In genomic region chr12:3671330-3672112, GRCh38 we compare ENCODE assay signal across 16 cellular contexts.
DNase-seq lines count a peak whose midpoint lies in the region; ATAC-seq, FAIRE-seq and TF ChIP-seq lines count a peak whose summit lies in the region.
"Had no signal": no experiment of that assay in that cellular context is flagged by ENCODE, and none has a peak within 500 bp of the region (broad histone marks: within the 10 kb centered on the region; RNA-seq: fewer than 3 reads in every experiment).

No MANE protein-coding gene starts in this region.

- H3K9me3 ChIP-seq in CD4-positive, CD25-positive, alpha-beta regulatory T cell (ENCODE audit: control insufficient read depth in 2 of 2, low read length in 2 of 2): no peaks in the 10 kb centered on the region
- H3K9me3 ChIP-seq: Caco-2, HAP-1 had no signal

- peaks cover 17% of the 10 kb centered on the region for H3K4me1 Mint-ChIP-seq in activated CD8-positive, alpha-beta memory T cell treated with anti-CD3 and anti-CD28 coated beads, Interleukin-2, amount 10 ng/mL, durations not matched to agents 7 days and 5 days
- no peaks in the 10 kb centered on the region for H3K4me1 Mint-ChIP-seq in CD4-positive, CD25-positive, alpha-beta regulatory T cell

- H3K27ac Mint-ChIP-seq in activated CD8-positive, alpha-beta memory T cell treated with anti-CD3 and anti-CD28 coated beads, Interleukin-2, amount 10 ng/mL, durations not matched to agents 7 days and 5 days: no peak overlapping the region
- peak overlapping the region in 2 of 3 donors; percentile 26 to 55 for H3K27ac Mint-ChIP-seq in CD4-positive, CD25-positive, alpha-beta regulatory T cell
- H3K27ac Mint-ChIP-seq: HFFc6 had no signal

- H3K4me3 ChIP-seq in CD4-positive, CD25-positive, alpha-beta regulatory T cell (ENCODE audit: low read depth, low read length): no peak overlapping the region
- H3K4me3 ChIP-seq in bronchial epithelial cell (ENCODE audit: low read depth, low read length): no peak overlapping the region
- H3K4me3 ChIP-seq: HAP-1 had no signal

- no peak overlapping the region for H3K4me3 Mint-ChIP-seq in activated CD8-positive, alpha-beta memory T cell treated with anti-CD3 and anti-CD28 coated beads, Interleukin-2, amount 10 ng/mL, durations not matched to agents 7 days and 5 days
- no peak overlapping the region for H3K4me3 Mint-ChIP-seq in CD4-positive, CD25-positive, alpha-beta regulatory T cell
- H3K4me3 Mint-ChIP-seq: CD14-positive monocyte; CD8-positive, alpha-beta memory T cell; HFFc6 had no signal

- no peak for TF ChIP-seq CTCF in bronchial epithelial cell (IDR thresholded peaks at IDR 0.05; ENCODE audit: insufficient read depth, low read length, severe bottlenecking)

- H3K36me3 ChIP-seq in CD4-positive, CD25-positive, alpha-beta regulatory T cell (ENCODE audit: control insufficient read depth, insufficient read depth, low read length): peaks cover 90% of the 10 kb centered on the region
- no peaks in the 10 kb centered on the region for H3K36me3 ChIP-seq in bronchial epithelial cell (ENCODE audit: control insufficient read depth, insufficient read depth, low read length)

- no peak for ATAC-seq in activated CD8-positive, alpha-beta memory T cell treated with anti-CD3 and anti-CD28 coated beads, Interleukin-2, amount 10 ng/mL, durations not matched to agents 7 days and 5 days
- no peak for ATAC-seq in CD4-positive, CD25-positive, alpha-beta regulatory T cell (ENCODE audit: low read depth in 2 of 2)

- H3K27me3 ChIP-seq in CD4-positive, CD25-positive, alpha-beta regulatory T cell (ENCODE audit: control insufficient read depth, insufficient read depth, low read length): no peaks in the 10 kb centered on the region
- H3K27me3 ChIP-seq in bronchial epithelial cell (ENCODE audit: control insufficient read depth, insufficient read depth, low read length): no peaks in the 10 kb centered on the region

- H3K27me3 Mint-ChIP-seq in activated CD8-positive, alpha-beta memory T cell treated with anti-CD3 and anti-CD28 coated beads, Interleukin-2, amount 10 ng/mL, durations not matched to agents 7 days and 5 days: no peaks in the 10 kb centered on the region
- H3K27me3 Mint-ChIP-seq in CD4-positive, CD25-positive, alpha-beta regulatory T cell: no peaks in the 10 kb centered on the region
- H3K27me3 Mint-ChIP-seq: CD8-positive, alpha-beta memory T cell had no signal

- H3K36me3 Mint-ChIP-seq in activated CD8-positive, alpha-beta memory T cell treated with anti-CD3 and anti-CD28 coated beads, Interleukin-2, amount 10 ng/mL, durations not matched to agents 7 days and 5 days: peaks cover 31% of the 10 kb centered on the region
- peaks cover 64% of the 10 kb centered on the region for H3K36me3 Mint-ChIP-seq in CD4-positive, CD25-positive, alpha-beta regulatory T cell

- CTCF ChIA-PET in activated CD8-positive, alpha-beta memory T cell treated with anti-CD3 and anti-CD28 coated beads, Interleukin-2, amount 10 ng/mL, durations not matched to agents 7 days and 5 days (lab: Charles Lee): no interaction called here

- H3K27ac ChIP-seq in CD4-positive, CD25-positive, alpha-beta regulatory T cell (ENCODE audit: insufficient read depth, low read length, poor library complexity, severe bottlenecking): no peak overlapping the region
- H3K27ac ChIP-seq: 22Rv1, HL-60 had no signal

- H3K4me1 ChIP-seq in CD4-positive, CD25-positive, alpha-beta regulatory T cell (ENCODE audit: control insufficient read depth, insufficient read depth, low read length, poor library complexity, severe bottlenecking): no peaks in the 10 kb centered on the region
- H3K4me1 ChIP-seq: Caco-2, HAP-1 had no signal

- peak; percentile 68 for FAIRE-seq in bronchial epithelial cell (lab: Jason Lieb, UNC)
- FAIRE-seq: H1 had no signal

- DNase-seq in activated CD8-positive, alpha-beta memory T cell treated with anti-CD3 and anti-CD28 coated beads, Interleukin-2, amount 10 ng/mL, durations not matched to agents 7 days and 5 days: peak; percentile 32
- no peak for DNase-seq in activated CD8-positive, alpha-beta memory T cell treated with anti-CD3 and anti-CD28 coated beads, Interleukin-2, amount 50 U/mL, for 4 hours
- no peak for DNase-seq in CD4-positive, CD25-positive, alpha-beta regulatory T cell
- DNase-seq in bronchial epithelial cell (ENCODE audit: low read depth) (no peak), islet precursor cell (peak; percentile 81), occipital lobe (lab: John Stamatoyannopoulos, UW) (no peak), NOMO-1 treated with dmso at 0.1 percent for 144 hours (lab: John Stamatoyannopoulos, UW; ENCODE audit: unreplicated experiment) (no peak), SW 1271 (lab: John Stamatoyannopoulos, UW) (no peak)
- DNase-seq: Caco-2; CD8-positive, alpha-beta memory T cell; HFFc6 had no signal

- H3K9me3 Mint-ChIP-seq in activated CD8-positive, alpha-beta memory T cell treated with anti-CD3 and anti-CD28 coated beads, Interleukin-2, amount 10 ng/mL, durations not matched to agents 7 days and 5 days (ENCODE audit: low read depth): no peaks in the 10 kb centered on the region
- H3K9me3 Mint-ChIP-seq in CD4-positive, CD25-positive, alpha-beta regulatory T cell: no peaks in the 10 kb centered on the region
- H3K9me3 Mint-ChIP-seq: CD8-positive, alpha-beta memory T cell; HFFc6 had no signal

Comparison
In these comparisons a context has a peak if more than half of its experiments do, and no peak if none do; other contexts are left out.
1. DNase-seq: peak in activated CD8-positive, alpha-beta memory T cell treated with anti-CD3 and anti-CD28 coated beads, Interleukin-2, amount 10 ng/mL, durations not matched to agents 7 days and 5 days (single experiment) and islet precursor cell (single experiment); none in activated CD8-positive, alpha-beta memory T cell treated with anti-CD3 and anti-CD28 coated beads, Interleukin-2, amount 50 U/mL, for 4 hours (single experiment), CD4-positive, CD25-positive, alpha-beta regulatory T cell (0 of 3), bronchial epithelial cell (single experiment), occipital lobe (single experiment), NOMO-1 treated with dmso at 0.1 percent for 144 hours (single experiment) and SW 1271 (0 of 2).